In genomic region chr3:79074558-79074957, GRCh38 we compare ENCODE assay signal across 25 cellular contexts.
DNase-seq lines count a peak whose midpoint lies in the region; ATAC-seq, FAIRE-seq and TF ChIP-seq lines count a peak whose summit lies in the region.
"Had no signal": no experiment of that assay in that cellular context is flagged by ENCODE, and none has a peak within 500 bp of the region (broad histone marks: within the 10 kb centered on the region; RNA-seq: fewer than 3 reads in every experiment).

No MANE protein-coding gene starts in this region.

- no peak overlapping the region for H4K91ac ChIP-seq in mesenchymal stem cell (ENCODE audit: low read length)

- TF ChIP-seq EP300 in HepG2 (IDR thresholded peaks at IDR 0.05; ENCODE audit: low read depth in 2 of 2, low read length in 2 of 2): no peak
- TF ChIP-seq EP300 in HepG2 (CRISPR knock-in tag; IDR thresholded peaks at IDR 0.05; ENCODE audit: borderline replicate concordance): no peak

- H3K27ac ChIP-seq in HepG2 (ENCODE audit: extremely low read length, insufficient read depth, low read length) (no peak overlapping the region), right lobe of liver (no peak overlapping the region), mesenchymal stem cell (ENCODE audit: low read length, poor library complexity, severe bottlenecking) (no peak overlapping the region), esophagus squamous epithelium (no peak overlapping the region)
- H3K27ac ChIP-seq: 22Rv1, BLaER1 had no signal

- in situ Hi-C loops in HepG2 (cut with HindIII; ENCODE audit: extremely low pct_ligation_motif_present, low pct_unique_long_range_greater_than_20kb): no loop called here

- H3K9me3 ChIP-seq in HepG2 (ENCODE audit: low read length): no peaks in the 10 kb centered on the region
- peaks cover 0 to 3% (median 0%) of the 10 kb centered on the region in 4 donors for H3K9me3 ChIP-seq in right lobe of liver
- no peaks in the 10 kb centered on the region for H3K9me3 ChIP-seq in mesenchymal stem cell (ENCODE audit: control insufficient read depth, low read length)
- H3K9me3 ChIP-seq in esophagus squamous epithelium: no peaks in the 10 kb centered on the region
- H3K9me3 ChIP-seq: BE2C, BLaER1 had no signal

- H4K8ac ChIP-seq in mesenchymal stem cell (ENCODE audit: low read length): no peak overlapping the region

- no peaks in the 10 kb centered on the region for H3K36me3 ChIP-seq in HepG2 (replicated peaks in 1 of 2; ENCODE audit: control insufficient read depth in 1 of 2, insufficient read depth in 2 of 2, low read length in 2 of 2)
- H3K36me3 ChIP-seq in right lobe of liver: no peaks in the 10 kb centered on the region
- H3K36me3 ChIP-seq in mesenchymal stem cell (ENCODE audit: control insufficient read depth in 1 of 2, insufficient read depth in 2 of 2, low read depth in 1 of 2, low read length in 2 of 2): no peaks in the 10 kb centered on the region
- no peaks in the 10 kb centered on the region for H3K36me3 ChIP-seq in esophagus squamous epithelium
- H3K36me3 ChIP-seq: BE2C, BLaER1 had no signal

- H3K79me1 ChIP-seq in mesenchymal stem cell (replicated peaks; ENCODE audit: low read length, poor library complexity, severe bottlenecking): no peaks in the 10 kb centered on the region

- TF ChIP-seq RAD21 in HepG2 (CRISPR knock-in tag; IDR thresholded peaks at IDR 0.05): no peak

- no peaks in the 10 kb centered on the region for H3K4me1 ChIP-seq in HepG2 (ENCODE audit: insufficient read depth, low read length)
- no peaks in the 10 kb centered on the region for H3K4me1 ChIP-seq in right lobe of liver
- H3K4me1 ChIP-seq in mesenchymal stem cell (ENCODE audit: control insufficient read depth, insufficient read depth, low read depth, low read length): no peaks in the 10 kb centered on the region
- H3K4me1 ChIP-seq in esophagus squamous epithelium: no peaks in the 10 kb centered on the region
- H3K4me1 ChIP-seq: BE2C, BLaER1 had no signal

- intact Hi-C loops in HepG2 (cut with micrococcal nuclease; ENCODE audit: unreplicated experiment): no loop called here
- intact Hi-C loops in right lobe of liver (cut with DNase I): no loop called here
- intact Hi-C loops in esophagus squamous epithelium (cut with DNase I): no loop called here

- FAIRE-seq in HepG2 (lab: Jason Lieb, UNC) (no peak), endometrium (lab: Jason Lieb, UNC) (peak; percentile 45)
- FAIRE-seq: GM12878, GM12892, GM18507 had no signal

- TF ChIP-seq POLR2A in HepG2 (IDR thresholded peaks at IDR 0.05; ENCODE audit: insufficient read depth in 1 of 2, low read depth in 2 of 2, low read length in 2 of 2) (no peak), right lobe of liver (IDR thresholded peaks at IDR 0.05) (no peak), esophagus squamous epithelium (IDR thresholded peaks at IDR 0.05) (no peak)

- no peak for TF ChIP-seq CTCF in HepG2 (CRISPR knock-in tag; IDR thresholded peaks at IDR 0.05)
- no peak for TF ChIP-seq CTCF in right lobe of liver (IDR thresholded peaks at IDR 0.05)
- no peak for TF ChIP-seq CTCF in esophagus squamous epithelium (IDR thresholded peaks at IDR 0.05)

- no TSS peak for BruUV-seq in HepG2 (replicated peaks; lab: Mats Ljungman, UMichigan)

- H3K27me3 ChIP-seq in HepG2 (ENCODE audit: control insufficient read depth in 1 of 2, insufficient read depth in 2 of 2, low read length in 2 of 2): no peaks in the 10 kb centered on the region; a peak in 1 of 5 replicates
- H3K27me3 ChIP-seq in right lobe of liver: no peaks in the 10 kb centered on the region
- H3K27me3 ChIP-seq in mesenchymal stem cell (ENCODE audit: control insufficient read depth in 1 of 2, insufficient read depth in 1 of 2, low read length in 2 of 2): no peaks in the 10 kb centered on the region
- no peaks in the 10 kb centered on the region for H3K27me3 ChIP-seq in esophagus squamous epithelium
- H3K27me3 ChIP-seq: BE2C, BLaER1 had no signal

- H3K79me2 ChIP-seq in HepG2 (ENCODE audit: insufficient read depth, low read length): no peaks in the 10 kb centered on the region

- H3K18ac ChIP-seq in mesenchymal stem cell (ENCODE audit: low read depth in 1 of 2, low read length in 2 of 2): no peak overlapping the region

- no peak overlapping the region for H2BK15ac ChIP-seq in mesenchymal stem cell (ENCODE audit: low read depth, poor library complexity, severe bottlenecking)

- H3K4ac ChIP-seq in mesenchymal stem cell (ENCODE audit: low read depth in 1 of 2, low read length in 2 of 2): no peak overlapping the region

- WGBS in HepG2 (ENCODE audit: low lambda C conversion rate): 0% methylated on average over 1 of the region's 1 CpG
- 70% methylated on average over 1 of the region's 1 CpG for WGBS in right lobe of liver (ENCODE audit: insufficient coverage, low coverage, low lambda C conversion rate, missing lambda C conversion rate)
- no CpG with 5 or more reads among the region's 1 CpG for WGBS in mesenchymal stem cell
- 71 to 100% methylated on average over 1 of the region's 1 CpG for WGBS in esophagus squamous epithelium, 2 donors

- peak overlapping the region; percentile 19 for H2BK120ac ChIP-seq in mesenchymal stem cell (ENCODE audit: low read depth, low read length)

- H3K23ac ChIP-seq in mesenchymal stem cell (ENCODE audit: low read length in 2 of 2): no peak overlapping the region

- H3K9ac ChIP-seq in HepG2 (ENCODE audit: insufficient read depth, low read depth, low read length) (no peak overlapping the region), mesenchymal stem cell (ENCODE audit: low read length) (no peak overlapping the region)
- H3K9ac ChIP-seq: BLaER1 had no signal

- ATAC-seq in HepG2 (no peak), right lobe of liver (no peak)
- ATAC-seq: GM12878 had no signal

- H2AFZ ChIP-seq in HepG2 (ENCODE audit: low read length): no peak overlapping the region
- H2AFZ ChIP-seq in mesenchymal stem cell (ENCODE audit: low read depth, low read length): no peak overlapping the region

- H2BK5ac ChIP-seq in mesenchymal stem cell (ENCODE audit: low read depth, low read length, poor library complexity, severe bottlenecking): no peak overlapping the region

- POLR2A ChIA-PET in HepG2 (lab: Yijun Ruan, JAX): no interaction called here

- H3K4me3 ChIP-seq in HepG2 (replicated peaks in 1 of 3; ENCODE audit: insufficient read depth in 1 of 3, low read depth in 2 of 3, low read length in 3 of 3) (no peak overlapping the region), right lobe of liver (no peak overlapping the region), mesenchymal stem cell (ENCODE audit: insufficient read depth in 1 of 2, low read depth in 1 of 2, low read length in 2 of 2) (no peak overlapping the region), esophagus squamous epithelium (no peak overlapping the region)
- H3K4me3 ChIP-seq: BLaER1, GM12878 had no signal

- no peak overlapping the region for H3K4me2 ChIP-seq in HepG2 (ENCODE audit: low read depth, low read length)
- no peak overlapping the region for H3K4me2 ChIP-seq in mesenchymal stem cell (ENCODE audit: low read length, poor library complexity, severe bottlenecking)
- H3K4me2 ChIP-seq: BLaER1 had no signal

- CTCF ChIA-PET in HepG2 (lab: Yijun Ruan, JAX; ENCODE audit: low intra/inter-chr PET ratio, low total read pairs): no interaction called here

- no peaks in the 10 kb centered on the region for H4K20me1 ChIP-seq in HepG2 (ENCODE audit: insufficient read depth, low read length)
- H4K20me1 ChIP-seq: BLaER1 had no signal

- H2BK12ac ChIP-seq in mesenchymal stem cell (ENCODE audit: low read length in 2 of 2): no peak overlapping the region

- H3K14ac ChIP-seq in mesenchymal stem cell (ENCODE audit: low read length in 2 of 2): no peak overlapping the region

- no peak overlapping the region for H2AK5ac ChIP-seq in mesenchymal stem cell (ENCODE audit: low read length, severe bottlenecking)

- DNase-seq in HepG2 (ENCODE audit: low spot score): no peak
- no peak for DNase-seq in right lobe of liver
- no peak for DNase-seq in mesenchymal stem cell
- DNase-seq in esophagus squamous epithelium (lab: John Stamatoyannopoulos, UW): no peak
- no peak for DNase-seq in HK-2 (ENCODE audit: unreplicated experiment)
- DNase-seq: ACHN; BE2C; C1 segment of cervical spinal cord; CD4-positive, alpha-beta memory T cell; CD4-positive, CD25-positive, alpha-beta regulatory T cell; CD8-positive, alpha-beta memory T cell; COR-L47; DMS 273 treated with DMSO at 0.1 percent for 48 hours; DMS153; DMS53; DMS79; DND-41; EL; GDM1 had no signal

TF ChIP-seq in HepG2, 621 proteins besides CTCF, POLR2A, EP300 and RAD21:
- TF ChIP-seq ZNF558 (CRISPR knock-in tag; IDR thresholded peaks at IDR 0.05; ENCODE audit: borderline replicate concordance): no peak
- TF ChIP-seq MAFF (IDR thresholded peaks at IDR 0.05; ENCODE audit: low read depth, low read length): peak; percentile 63; the same call in 1 of the 2 replicates
- no peak for TF ChIP-seq MTA3 (CRISPR knock-in tag; IDR thresholded peaks at IDR 0.05)
- TF ChIP-seq ZNF709 (CRISPR knock-in tag; IDR thresholded peaks at IDR 0.05): no peak
- TF ChIP-seq ZNF512B (CRISPR knock-in tag; IDR thresholded peaks at IDR 0.05; ENCODE audit: borderline replicate concordance): no peak
- TF ChIP-seq SP4 (CRISPR knock-in tag; IDR thresholded peaks at IDR 0.05): no peak
- TF ChIP-seq MAFK (conservative IDR thresholded peaks at IDR 0.05 in 1 of 2, IDR thresholded peaks at IDR 0.05 in 1 of 2; ENCODE audit: low read length in 2 of 2): peak; percentile 57 to 66
